In genomic region chr2:110124038-110124825, GRCh38 we compare ENCODE assay signal across 13 cellular contexts. TPM values are rescaled to one million over a fixed set of nuclear protein-coding genes. Genes with fewer than 3 reads are reported as not detected.
"Had no signal": no experiment of that assay in that cellular context is flagged by ENCODE, and none has a peak within 500 bp of the region (broad histone marks: within the 10 kb centered on the region; RNA-seq: fewer than 3 reads in every experiment).

No MANE protein-coding gene starts in this region.

- H3K36me3 Mint-ChIP-seq: memory B cell had no signal

- H3K9me3 ChIP-seq: colonic mucosa had no signal

- H3K4me3 ChIP-seq: cardiac muscle cell, colonic mucosa had no signal

- H3K36me3 ChIP-seq: cardiac muscle cell, colonic mucosa had no signal

- H3K4me1 ChIP-seq: colonic mucosa had no signal

- ATAC-seq: activated CD8-positive, alpha-beta T cell treated with anti-CD3 and anti-CD28 coated beads, Interleukin-2, amount 10 ng/mL, durations not matched to agents 7 days and 5 days; activated naive CD8-positive, alpha-beta T cell treated with anti-CD3 and anti-CD28 coated beads, Interleukin-2, amount 50 U/mL, for 24 hours; left cardiac atrium had no signal

- H3K27ac Mint-ChIP-seq: activated CD8-positive, alpha-beta T cell treated with anti-CD3 and anti-CD28 coated beads, Interleukin-2, amount 10 ng/mL, durations not matched to agents 7 days and 5 days; activated naive CD8-positive, alpha-beta T cell treated with anti-CD3 and anti-CD28 coated beads, Interleukin-2, amount 50 U/mL, for 24 hours; activated T-helper 1 cell treated with anti-CD3 and anti-CD28 coated beads, Interleukin-12 subunit alpha, Interleukin-12 subunit beta, Interleukin-2, Interleukin-4 antibody, amounts not matched to agents 30 ng/mL and 10 ng/mL and 1 ng/mL, durations not matched to agents 14 hours and 24 hours and 36 hours; memory B cell; nephron progenitor cell had no signal

- DNase-seq: activated CD8-positive, alpha-beta memory T cell treated with anti-CD3 and anti-CD28 coated beads, Interleukin-2, amount 50 U/mL, for 48 hours; activated CD8-positive, alpha-beta T cell treated with anti-CD3 and anti-CD28 coated beads, Interleukin-2, amount 10 ng/mL, durations not matched to agents 7 days and 5 days; activated naive CD4-positive, alpha-beta T cell; activated naive CD8-positive, alpha-beta T cell treated with anti-CD3 and anti-CD28 coated beads, Interleukin-2, amount 50 U/mL, for 24 hours; colonic mucosa; foreskin melanocyte; head of caudate nucleus; left cardiac atrium; nephron progenitor cell; T-helper 1 cell had no signal

- H3K27me3 ChIP-seq: colonic mucosa had no signal

- H3K4me1 Mint-ChIP-seq: memory B cell had no signal

- H3K9me3 Mint-ChIP-seq: activated naive CD8-positive, alpha-beta T cell treated with anti-CD3 and anti-CD28 coated beads, Interleukin-2, amount 50 U/mL, for 24 hours; activated T-helper 1 cell treated with anti-CD3 and anti-CD28 coated beads, Interleukin-12 subunit alpha, Interleukin-12 subunit beta, Interleukin-2, Interleukin-4 antibody, amounts not matched to agents 30 ng/mL and 10 ng/mL and 1 ng/mL, durations not matched to agents 14 hours and 24 hours and 36 hours; memory B cell; nephron progenitor cell had no signal

- H3K4me3 Mint-ChIP-seq: activated CD8-positive, alpha-beta T cell treated with anti-CD3 and anti-CD28 coated beads, Interleukin-2, amount 10 ng/mL, durations not matched to agents 7 days and 5 days; activated naive CD8-positive, alpha-beta T cell treated with anti-CD3 and anti-CD28 coated beads, Interleukin-2, amount 50 U/mL, for 24 hours; activated T-helper 1 cell treated with anti-CD3 and anti-CD28 coated beads, Interleukin-12 subunit alpha, Interleukin-12 subunit beta, Interleukin-2, Interleukin-4 antibody, amounts not matched to agents 30 ng/mL and 10 ng/mL and 1 ng/mL, durations not matched to agents 14 hours and 24 hours and 36 hours; memory B cell; nephron progenitor cell had no signal

- H3K27ac ChIP-seq: cardiac muscle cell, colonic mucosa had no signal

RNA-seq across cellular contexts. Expression of gene MALL, which starts 8.6 kb away (rescaled TPM):
- total RNA-seq: activated CD8-positive, alpha-beta T cell treated with anti-CD3 and anti-CD28 coated beads, Interleukin-2, amount 10 ng/mL, durations not matched to agents 7 days and 5 days had no signal
- polyA plus RNA-seq: cardiac muscle cell had no signal
